Comparison of ENCODE assay signal across 27 cellular contexts in genomic region chr11:130603585-130603906, GRCh38.
"Had no signal": no experiment of that assay in that cellular context is flagged by ENCODE, and none has a peak within 500 bp of the region (broad histone marks: within the 10 kb centered on the region; RNA-seq: fewer than 3 reads in every experiment).

No MANE protein-coding gene starts in this region.

- H3K27me3 ChIP-seq: cardiac muscle cell, SJCRH30 had no signal

- H3K27ac ChIP-seq: cardiac muscle cell, SJCRH30, VCaP had no signal

- H3K4me2 ChIP-seq: SK-N-SH had no signal

- DNase-seq: activated CD4-positive, alpha-beta memory T cell treated with anti-CD3 and anti-CD28 coated beads, Interleukin-2, amount 10 ng/mL, durations not matched to agents 7 days and 5 days; activated CD4-positive, alpha-beta T cell treated with anti-CD3 and anti-CD28 coated beads, Interleukin-2, amount 10 ng/mL, durations not matched to agents 7 days and 5 days; activated CD4-positive, CD25-positive, alpha-beta regulatory T cell; activated CD8-positive, alpha-beta memory T cell treated with anti-CD3 and anti-CD28 coated beads, Interleukin-2, amount 50 U/mL, for 4 hours; activated naive CD4-positive, alpha-beta T cell; activated T-cell treated with anti-CD3 and anti-CD28 coated beads, Interleukin-2, amount 50 U/mL, for 72 hours; amygdala; Karpas-422; MM.1S; NCI-H146; NCI-H1930; NCI-H2171; NCI-H2227 treated with DMSO at 0.1 percent for 48 hours; NCI-H446 treated with DMSO at 0.1 percent for 48 hours; NCI-H524 treated with DMSO at 0.1 percent for 48 hours; Right ventricle myocardium superior; RPMI8226; SJCRH30; T-helper 1 cell had no signal

- H3K9me3 Mint-ChIP-seq: activated CD4-positive, alpha-beta memory T cell treated with anti-CD3 and anti-CD28 coated beads, Interleukin-2, amount 10 ng/mL, durations not matched to agents 7 days and 5 days; activated CD4-positive, alpha-beta T cell treated with anti-CD3 and anti-CD28 coated beads, Interleukin-2, amount 10 ng/mL, durations not matched to agents 7 days and 5 days; activated naive CD4-positive, alpha-beta T cell treated with anti-CD3 and anti-CD28 coated beads, Interleukin-2, amount 50 U/mL, for 24 hours; activated T-cell treated with anti-CD3 and anti-CD28 coated beads, Interleukin-2, amount 50 U/mL, for 72 hours; activated T-helper 2 cell treated with anti-CD3 and anti-CD28 coated beads, Interferon-gamma antibody, Interleukin-2, Interleukin-4, amounts not matched to agents 10 μg/mL and 5 μg/mL and 100 μg/mL, durations not matched to agents 14 hours and 24 hours and 36 hours had no signal

- H3K4me1 Mint-ChIP-seq: activated CD4-positive, alpha-beta memory T cell treated with anti-CD3 and anti-CD28 coated beads, Interleukin-2, amount 10 ng/mL, durations not matched to agents 7 days and 5 days; activated CD4-positive, alpha-beta T cell treated with anti-CD3 and anti-CD28 coated beads, Interleukin-2, amount 10 ng/mL, durations not matched to agents 7 days and 5 days; activated naive CD4-positive, alpha-beta T cell treated with anti-CD3 and anti-CD28 coated beads, Interleukin-2, amount 50 U/mL, for 24 hours had no signal

- H3K4me3 Mint-ChIP-seq: activated CD4-positive, alpha-beta memory T cell treated with anti-CD3 and anti-CD28 coated beads, Interleukin-2, amount 10 ng/mL, durations not matched to agents 7 days and 5 days; activated CD4-positive, alpha-beta T cell treated with anti-CD3 and anti-CD28 coated beads, Interleukin-2, amount 10 ng/mL, durations not matched to agents 7 days and 5 days; activated naive CD4-positive, alpha-beta T cell treated with anti-CD3 and anti-CD28 coated beads, Interleukin-2, amount 50 U/mL, for 24 hours; activated T-cell treated with anti-CD3 and anti-CD28 coated beads, Interleukin-2, amount 50 U/mL, for 72 hours; brain had no signal

- H3K27me3 Mint-ChIP-seq: activated CD4-positive, alpha-beta T cell treated with anti-CD3 and anti-CD28 coated beads, Interleukin-2, amount 10 ng/mL, durations not matched to agents 7 days and 5 days; brain had no signal

- H3K27ac Mint-ChIP-seq: activated CD4-positive, alpha-beta memory T cell treated with anti-CD3 and anti-CD28 coated beads, Interleukin-2, amount 10 ng/mL, durations not matched to agents 7 days and 5 days; activated CD4-positive, alpha-beta T cell treated with anti-CD3 and anti-CD28 coated beads, Interleukin-2, amount 10 ng/mL, durations not matched to agents 7 days and 5 days; activated naive CD4-positive, alpha-beta T cell treated with anti-CD3 and anti-CD28 coated beads, Interleukin-2, amount 50 U/mL, for 24 hours; activated T-cell treated with anti-CD3 and anti-CD28 coated beads, Interleukin-2, amount 50 U/mL, for 72 hours; activated T-helper 2 cell treated with anti-CD3 and anti-CD28 coated beads, Interferon-gamma antibody, Interleukin-2, Interleukin-4, amounts not matched to agents 10 μg/mL and 5 μg/mL and 100 μg/mL, durations not matched to agents 14 hours and 24 hours and 36 hours had no signal

- ATAC-seq: activated T-cell treated with anti-CD3 and anti-CD28 coated beads, Interleukin-2, amount 50 U/mL, for 72 hours; K562; Panc1 had no signal

- H3K36me3 ChIP-seq: cardiac muscle cell, SJCRH30 had no signal

- H3K9me3 ChIP-seq: SJCRH30, SK-N-SH had no signal

- H3K4me3 ChIP-seq: cardiac muscle cell, K562, SJCRH30 had no signal

- H3K9ac ChIP-seq: SK-N-SH had no signal
